In genomic region chr13:50387124-50387581, GRCh38 we compare ENCODE assay signal across 9 cellular contexts.
DNase-seq lines count a peak whose midpoint lies in the region; FAIRE-seq and TF ChIP-seq lines count a peak whose summit lies in the region.
"Had no signal": no experiment of that assay in that cellular context is flagged by ENCODE, and none has a peak within 500 bp of the region (broad histone marks: within the 10 kb centered on the region; RNA-seq: fewer than 3 reads in every experiment).

No MANE protein-coding gene starts in this region.

- H3K4me2 ChIP-seq in OCI-LY3 (ENCODE audit: low read length) = peak overlapping the region; percentile 53

- H3K27ac ChIP-seq in AG04450 (ENCODE audit: low read depth, low read length) (peak overlapping the region; percentile 80), HEK293 (ENCODE audit: extremely low read depth, low read depth, low read length) (peak overlapping the region; percentile 60; the same call in 1 of the 2 replicates), OCI-LY3 (ENCODE audit: low read length) (no peak overlapping the region), RWPE1 (no peak overlapping the region)

- H4K20me1 ChIP-seq in OCI-LY3 (ENCODE audit: insufficient read depth, low read length) = no peaks in the 10 kb centered on the region

- TF ChIP-seq CTCF in AG04450 (IDR thresholded peaks at IDR 0.05; ENCODE audit: low read depth, low read length) = peak; percentile 12; the same call in 1 of the 2 replicates
- no peak for TF ChIP-seq CTCF in HEK293 (tag by site-specific recombination; IDR thresholded peaks at IDR 0.05)
- peak; percentile 87 for TF ChIP-seq CTCF in OCI-LY3 (IDR thresholded peaks at IDR 0.05; ENCODE audit: low read depth, low read length)
- TF ChIP-seq CTCF in bronchial epithelial cell (IDR thresholded peaks at IDR 0.05; ENCODE audit: insufficient read depth, low read length, severe bottlenecking) = peak; percentile 24
- TF ChIP-seq CTCF in RWPE1 (conservative IDR thresholded peaks at IDR 0.05; ENCODE audit: low read depth) = no peak

- H3K4me1 ChIP-seq in HEK293 (ENCODE audit: control insufficient read depth, insufficient read depth, low read length) (peaks cover 5% of the 10 kb centered on the region; the same call in 1 of the 2 replicates), OCI-LY3 (ENCODE audit: low read length) (peaks cover 9% of the 10 kb centered on the region)

- no peaks in the 10 kb centered on the region for H3K9me3 ChIP-seq in AG04450 (ENCODE audit: control insufficient read depth, insufficient read depth, low read length)
- H3K9me3 ChIP-seq in HEK293 (ENCODE audit: control insufficient read depth, insufficient read depth, low read depth, low read length) = no peaks in the 10 kb centered on the region
- no peaks in the 10 kb centered on the region for H3K9me3 ChIP-seq in OCI-LY3 (ENCODE audit: insufficient read depth, low read length)

- H3K4me3 ChIP-seq in AG04450 (ENCODE audit: low read depth, low read length) = no peak overlapping the region
- H3K4me3 ChIP-seq in HEK293 (ENCODE audit: low read depth, low read length) = no peak overlapping the region
- peak overlapping the region; percentile 37 for H3K4me3 ChIP-seq in OCI-LY3 (ENCODE audit: low read length)
- no peak overlapping the region for H3K4me3 ChIP-seq in bronchial epithelial cell (ENCODE audit: low read depth, low read length)

- POLR2A ChIA-PET in AG04450 (lab: Yijun Ruan, JAX) (interaction anchor here (1.0 to 1.6 kb wide), 2 partner anchors 14 to 142 kb away, joined by 3 read pairs; no protein-coding TSS in a partner anchor), HEK293 (lab: Yijun Ruan, JAX) (interaction anchor here (0.9 kb wide), 1 partner anchor 29 kb away, joined by 5 read pairs; no protein-coding TSS in a partner anchor), RWPE1 (lab: Yijun Ruan, JAX; ENCODE audit: low non-redundant PET) (no interaction called here)

- H2AFZ ChIP-seq in OCI-LY3 (ENCODE audit: low read depth, low read length) = no peak overlapping the region

- DNase-seq in AG04450 (ENCODE audit: low read depth, low spot score) (no peak), bronchial epithelial cell (ENCODE audit: low read depth) (peak; percentile 64), kidney tubule cell (ENCODE audit: low spot score) (peak; percentile 69), RWPE1 (ENCODE audit: low spot score) (no peak), DMS114 treated with DMSO at 0.1 percent for 48 hours (lab: John Stamatoyannopoulos, UW; ENCODE audit: unreplicated experiment) (no peak)
- DNase-seq in stimulated activated CD8-positive, alpha-beta memory T cell treated with anti-CD3 and anti-CD28 coated beads, Interleukin-4, amount 100 ng/mL, for 48 hours = peak; percentile 30

- H3K27me3 ChIP-seq in AG04450 (ENCODE audit: control insufficient read depth, insufficient read depth, low read length) (no peaks in the 10 kb centered on the region), OCI-LY3 (ENCODE audit: low read depth, low read length) (peaks cover 11% of the 10 kb centered on the region), bronchial epithelial cell (ENCODE audit: control insufficient read depth, insufficient read depth, low read length) (no peaks in the 10 kb centered on the region)

- CTCF ChIA-PET in AG04450 (lab: Charles Lee) (no interaction called here), HEK293 (lab: Yijun Ruan, JAX) (interaction anchor here (0.7 to 1.6 kb wide), 2 partner anchors 26 to 468 kb away, joined by 3 read pairs; no protein-coding TSS in a partner anchor), RWPE1 (lab: Yijun Ruan, JAX) (interaction anchor here (0.5 to 0.6 kb wide), 2 partner anchors 471 to 591 kb away, joined by 3 read pairs; no protein-coding TSS in a partner anchor)

- H3K36me3 ChIP-seq in HEK293 (ENCODE audit: control insufficient read depth in 2 of 2, insufficient read depth in 1 of 2, low read length in 2 of 2) = no peaks in the 10 kb centered on the region
- no peaks in the 10 kb centered on the region for H3K36me3 ChIP-seq in OCI-LY3 (replicated peaks; ENCODE audit: low read depth, low read length)
- no peaks in the 10 kb centered on the region for H3K36me3 ChIP-seq in bronchial epithelial cell (ENCODE audit: control insufficient read depth, insufficient read depth, low read length)

- FAIRE-seq in bronchial epithelial cell (lab: Jason Lieb, UNC) = peak; percentile 50
- FAIRE-seq: GM18507 had no signal

- H3K79me2 ChIP-seq in OCI-LY3 (ENCODE audit: low read length) = no peaks in the 10 kb centered on the region

- H3K9ac ChIP-seq in OCI-LY3 (ENCODE audit: low read length) = no peak overlapping the region

TF ChIP-seq in HEK293, 187 proteins besides CTCF, POLR2A, EP300 and RAD21 (continues in another document):
- TF ChIP-seq PATZ1 (tag by site-specific recombination; IDR thresholded peaks at IDR 0.05) (peak; percentile 45; the same call in 1 of the 2 replicates), ZBTB6 (tag by site-specific recombination; IDR thresholded peaks at IDR 0.05) (peak; percentile 98), OSR2 (tag by site-specific recombination; IDR thresholded peaks at IDR 0.05) (peak; percentile 91), OVOL3 (tag by site-specific recombination; IDR thresholded peaks at IDR 0.05) (no peak), ZNF561 (tag by site-specific recombination; IDR thresholded peaks at IDR 0.05; ENCODE audit: borderline replicate concordance) (peak; percentile 71; the same call in 1 of the 2 replicates), KLF9 (tag by site-specific recombination; IDR thresholded peaks at IDR 0.05; ENCODE audit: low read depth) (peak; percentile 77), KLF10 (tag by site-specific recombination; IDR thresholded peaks at IDR 0.05) (peak; percentile 97), SCRT2 (tag by site-specific recombination; IDR thresholded peaks at IDR 0.05) (peak; percentile 99), ZBTB44 (tag by site-specific recombination; IDR thresholded peaks at IDR 0.05) (0 out of 2 replicates have a peak, but pooled peaks have one; percentile 16), ZNF10 (tag by site-specific recombination; IDR thresholded peaks at IDR 0.05) (peak; percentile 66; the same call in 1 of the 2 replicates), ZNF555 (tag by site-specific recombination; conservative IDR thresholded peaks at IDR 0.05) (no peak), ZNF654 (tag by site-specific recombination; IDR thresholded peaks at IDR 0.05; ENCODE audit: low read depth) (peak; percentile 24; the same call in 1 of the 2 replicates), SP7 (tag by site-specific recombination; IDR thresholded peaks at IDR 0.05) (no peak), ZNF2 (tag by site-specific recombination; IDR thresholded peaks at IDR 0.05) (no peak), ZNF24 (tag by site-specific recombination; IDR thresholded peaks at IDR 0.05) (0 out of 2 replicates have a peak, but pooled peaks have one; percentile 16), ZNF660 (tag by site-specific recombination; IDR thresholded peaks at IDR 0.05) (peak; percentile 75; the same call in 1 of the 2 replicates), ZIC2 (tag by site-specific recombination; IDR thresholded peaks at IDR 0.05) (0 out of 2 replicates have a peak, but pooled peaks have one; percentile 15), GLIS2 (tag by site-specific recombination; IDR thresholded peaks at IDR 0.05) (0 out of 2 replicates have a peak, but pooled peaks have one; percentile 48), ZNF341 (tag by site-specific recombination; IDR thresholded peaks at IDR 0.05; ENCODE audit: low read depth) (peak; percentile 27; the same call in 1 of the 2 replicates)

Comparison
In these comparisons a context has a peak if more than half of its experiments do, and no peak if none do; other contexts are left out.
1. DNase-seq: peak in bronchial epithelial cell (single experiment), kidney tubule cell (single experiment) and stimulated activated CD8-positive, alpha-beta memory T cell treated with anti-CD3 and anti-CD28 coated beads, Interleukin-4, amount 100 ng/mL, for 48 hours (single experiment); none in AG04450 (single experiment), RWPE1 (single experiment) and DMS114 treated with DMSO at 0.1 percent for 48 hours (single experiment).
2. H3K27ac ChIP-seq: peak in AG04450 (single experiment) and HEK293 (single experiment); none in OCI-LY3 (single experiment) and RWPE1 (single experiment).
3. CTCF ChIP-seq: peak in AG04450 (single experiment), OCI-LY3 (single experiment) and bronchial epithelial cell (single experiment); none in HEK293 (single experiment) and RWPE1 (single experiment).